ENCODE assay signal across 19 cellular contexts in the genomic region with DNA sequence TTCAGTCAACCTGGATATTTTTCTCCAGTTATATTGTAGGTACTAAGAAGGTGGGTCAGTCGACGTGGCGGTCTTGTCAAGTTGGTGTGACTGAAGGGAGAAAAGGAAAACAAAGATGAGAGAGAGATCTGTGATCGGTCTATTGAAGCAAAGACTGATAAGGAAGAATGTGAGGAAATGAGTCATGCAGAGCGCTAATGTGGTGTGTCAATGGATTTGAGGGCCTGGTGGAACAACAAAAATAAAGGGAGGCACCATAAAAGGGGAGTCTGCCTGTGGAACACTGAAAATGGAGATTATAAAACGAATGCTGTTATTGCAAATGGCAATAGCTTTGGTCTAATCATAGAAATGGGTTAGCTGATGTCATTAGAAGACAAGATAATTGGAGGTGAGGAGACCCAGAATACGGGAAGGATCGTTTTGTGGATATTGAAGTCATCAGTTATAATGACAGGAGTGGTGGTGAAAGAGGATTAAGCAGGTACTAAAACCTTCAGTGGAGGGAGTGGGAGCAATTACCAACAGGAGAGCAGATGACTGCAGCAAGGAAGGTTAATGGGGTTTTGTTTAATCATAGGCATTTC.
DNase-seq lines count a peak whose midpoint lies in the region; ATAC-seq and TF ChIP-seq lines count a peak whose summit lies in the region.
"Had no signal": no experiment of that assay in that cellular context is flagged by ENCODE, and none has a peak within 500 bp of the region (broad histone marks: within the 10 kb centered on the region; RNA-seq: fewer than 3 reads in every experiment).

No MANE protein-coding gene starts in this region.

- no peak overlapping the region for H3K9ac ChIP-seq in neuronal stem cell (ENCODE audit: low read depth, low read length, poor library complexity)

- intact Hi-C loops in Right ventricle myocardium inferior (cut with DNase I), result no loop called here

- H2BK5ac ChIP-seq in neuronal stem cell (ENCODE audit: low read length), result no peak overlapping the region

- WGBS in neuronal stem cell (ENCODE audit: extremely low coverage in 2 of 2, insufficient read length in 2 of 2, insufficient replicate concordance in 1 of 2), 2 donors, result no CpG with 5 or more reads among the region's 8 CpGs

- no peak overlapping the region for H4K8ac ChIP-seq in neuronal stem cell (ENCODE audit: low read depth, low read length)

- no peak overlapping the region for H3K27ac ChIP-seq in neuronal stem cell (replicated peaks; ENCODE audit: low read length)
- H3K27ac ChIP-seq: body of pancreas, epithelial cell of prostate, suprapubic skin had no signal

- no peaks in the 10 kb centered on the region for H3K27me3 ChIP-seq in neuronal stem cell (ENCODE audit: control insufficient read depth in 3 of 3, insufficient read depth in 3 of 3, low read depth in 1 of 3, low read length in 3 of 3)
- H3K27me3 ChIP-seq: BE2C, body of pancreas, suprapubic skin had no signal

- no peaks in the 10 kb centered on the region for H3K79me1 ChIP-seq in neuronal stem cell (ENCODE audit: low read depth, low read length)

- no peak overlapping the region for H3K23ac ChIP-seq in neuronal stem cell (ENCODE audit: low read depth, low read length, poor library complexity)

- no peak overlapping the region for H4K91ac ChIP-seq in neuronal stem cell (ENCODE audit: low read depth, low read length, poor library complexity)

- H3K4me1 ChIP-seq in neuronal stem cell (ENCODE audit: control insufficient read depth in 2 of 2, insufficient read depth in 1 of 2, low read depth in 1 of 2, low read length in 2 of 2), result no peaks in the 10 kb centered on the region
- H3K4me1 ChIP-seq: BE2C, body of pancreas, suprapubic skin had no signal

- no peak overlapping the region for H3K4ac ChIP-seq in neuronal stem cell (ENCODE audit: low read length)

- H2BK12ac ChIP-seq in neuronal stem cell (ENCODE audit: low read length), result no peak overlapping the region

- TF ChIP-seq CTCF in fibroblast of pulmonary artery (IDR thresholded peaks at IDR 0.05; ENCODE audit: low read length, missing control alignments), result no peak

- no peak overlapping the region for H3K4me3 ChIP-seq in fibroblast of pulmonary artery (replicated peaks; ENCODE audit: low read depth, low read length)
- H3K4me3 ChIP-seq in neuronal stem cell (ENCODE audit: low read length in 2 of 2), result no peak overlapping the region
- H3K4me3 ChIP-seq: body of pancreas, suprapubic skin had no signal

- peak; percentile 0 for DNase-seq in KBM-7
- peak; percentile 50 for DNase-seq in RKO (ENCODE audit: low spot score)
- peak; percentile 63 for DNase-seq in fibroblast of pulmonary artery (ENCODE audit: low read depth)
- DNase-seq in neuronal stem cell (ENCODE audit: low spot score), result no peak
- DNase-seq in Right ventricle myocardium inferior (ENCODE audit: missing footprints), result no peak
- DNase-seq: activated CD8-positive, alpha-beta T cell treated with anti-CD3 and anti-CD28 coated beads for 36 hours; activated T-cell treated with anti-CD3 and anti-CD28 coated beads, Interleukin-2, amount 50 U/mL, for 4 hours; BE2C; body of pancreas; HFFc6; immature natural killer cell; NCI-H1694; nephron progenitor cell; T-helper 1 cell had no signal

- no peak overlapping the region for H2AK5ac ChIP-seq in neuronal stem cell (ENCODE audit: low read depth, low read length)

- H3K18ac ChIP-seq in neuronal stem cell (ENCODE audit: low read length), result no peak overlapping the region

- no peaks in the 10 kb centered on the region for H3K9me3 ChIP-seq in neuronal stem cell (replicated peaks in 1 of 2; ENCODE audit: control insufficient read depth in 2 of 2, insufficient read depth in 1 of 2, low read depth in 1 of 2, low read length in 2 of 2)
- H3K9me3 ChIP-seq: BE2C, body of pancreas, suprapubic skin had no signal

- H2AFZ ChIP-seq in neuronal stem cell (ENCODE audit: low read length), result peak overlapping the region; percentile 37

- H3K4me2 ChIP-seq in neuronal stem cell (ENCODE audit: insufficient read depth, low read length, poor library complexity, severe bottlenecking), result no peak overlapping the region

- no peaks in the 10 kb centered on the region for H3K36me3 ChIP-seq in neuronal stem cell (replicated peaks in 1 of 2; ENCODE audit: control insufficient read depth in 2 of 2, insufficient read depth in 2 of 2, low read length in 2 of 2)
- H3K36me3 ChIP-seq: BE2C, suprapubic skin had no signal

- in situ Hi-C loops in KBM-7 (cut with MboI; ENCODE audit: low pct_unique_long_range_greater_than_20kb, low sequenced_read_pairs), result no loop called here

- H2BK15ac ChIP-seq in neuronal stem cell (ENCODE audit: low read length), result no peak overlapping the region

- H3K14ac ChIP-seq in neuronal stem cell (ENCODE audit: low read length), result no peak overlapping the region

- no peak for ATAC-seq in HG03045 (IDR thresholded peaks at IDR 0.05; ENCODE audit: unreplicated experiment)
- ATAC-seq in Right ventricle myocardium inferior, result no peak
- no peak for ATAC-seq in HG03135 (IDR thresholded peaks at IDR 0.05; ENCODE audit: unreplicated experiment)
- ATAC-seq: activated CD8-positive, alpha-beta T cell treated with anti-CD3 and anti-CD28 coated beads for 36 hours; activated T-cell treated with anti-CD3 and anti-CD28 coated beads, Interleukin-2, amount 50 U/mL, for 4 hours; body of pancreas; WTC11 had no signal

- no peak overlapping the region for H2BK120ac ChIP-seq in neuronal stem cell (ENCODE audit: low read depth, low read length)

Comparison
In these comparisons a context has a peak if more than half of its experiments do, and no peak if none do; other contexts are left out.
1. DNase-seq: peak in KBM-7 (single experiment), RKO (single experiment) and fibroblast of pulmonary artery (single experiment); none in neuronal stem cell (single experiment) and Right ventricle myocardium inferior (single experiment).